Comparison of ENCODE assay signal across 8 cellular contexts in genomic region chr2:11753886-11754704, GRCh38. TPM values are rescaled to one million over a fixed set of nuclear protein-coding genes. Genes with fewer than 3 reads are reported as not detected.
DNase-seq lines count a peak whose midpoint lies in the region; ATAC-seq, FAIRE-seq and TF ChIP-seq lines count a peak whose summit lies in the region.

No MANE protein-coding gene starts in this region.

- no peak for FAIRE-seq in astrocyte (lab: Jason Lieb, UNC)

- H3K36me3 ChIP-seq in IMR-90 (ENCODE audit: control insufficient read depth, insufficient read depth, low read length) (no peaks in the 10 kb centered on the region; the same call in 1 of the 2 replicates), astrocyte (ENCODE audit: insufficient read depth, low read length) (no peaks in the 10 kb centered on the region), lower lobe of right lung (no peaks in the 10 kb centered on the region)

- ATAC-seq in GM21423 (IDR thresholded peaks at IDR 0.05; ENCODE audit: unreplicated experiment): peak; percentile 28
- ATAC-seq in IMR-90 (ENCODE audit: low read depth): peak; percentile 75
- ATAC-seq in T-helper 17 cell: peak; percentile 60
- ATAC-seq in lower lobe of right lung: peak; percentile 57 to 68

- H3K27ac ChIP-seq in IMR-90 (ENCODE audit: insufficient read depth, low read length) (no peak overlapping the region), astrocyte (ENCODE audit: low read depth, low read length) (no peak overlapping the region), lower lobe of right lung (peak overlapping the region; percentile 77)

- H3K9me3 Mint-ChIP-seq in astrocyte (ENCODE audit: unreplicated experiment): peaks cover 2% of the 10 kb centered on the region

- no peak for TF ChIP-seq CTCF in IMR-90 (conservative IDR thresholded peaks at IDR 0.05; ENCODE audit: low read depth, low read length)
- no peak for TF ChIP-seq CTCF in astrocyte (IDR thresholded peaks at IDR 0.05; ENCODE audit: insufficient read depth, low read depth, low read length)
- no peak for TF ChIP-seq CTCF in lower lobe of right lung (IDR thresholded peaks at IDR 0.05)

- H2BK120ac ChIP-seq in IMR-90 (ENCODE audit: low read depth, low read length): no peak overlapping the region

- peak overlapping the region; percentile 27; the same call in 1 of the 2 replicates for H3K4ac ChIP-seq in IMR-90 (ENCODE audit: low read depth, low read length)

- H3K4me3 ChIP-seq in IMR-90 (ENCODE audit: insufficient read depth, low read depth, low read length) (no peak overlapping the region), astrocyte (ENCODE audit: insufficient read depth, low read depth, low read length) (no peak overlapping the region), lower lobe of right lung (peak overlapping the region; percentile 18)

- H2AFZ ChIP-seq in IMR-90 (replicated peaks; ENCODE audit: low read length, poor library complexity): no peak overlapping the region
- H2AFZ ChIP-seq in astrocyte (ENCODE audit: low read depth, low read length): no peak overlapping the region

- BruUV-seq in IMR-90 (replicated peaks; lab: Mats Ljungman, UMichigan): no TSS peak

- H2AK9ac ChIP-seq in IMR-90 (replicated peaks; ENCODE audit: low read depth, low read length, poor library complexity): no peak overlapping the region

- CTCF ChIA-PET in IMR-90 (lab: Yijun Ruan, JAX): interaction anchor here (0.9 kb wide), 1 partner anchor 10 kb away, joined by 3 read pairs; no protein-coding TSS in a partner anchor

- H2BK15ac ChIP-seq in IMR-90 (ENCODE audit: low read depth, low read length): no peak overlapping the region

- H4K5ac ChIP-seq in IMR-90 (ENCODE audit: low read depth, low read length): no peak overlapping the region

- H3K14ac ChIP-seq in IMR-90 (replicated peaks; ENCODE audit: low read depth, low read length): peak overlapping the region; percentile 55

- TF ChIP-seq POLR2A in IMR-90 (IDR thresholded peaks at IDR 0.05; ENCODE audit: low read depth, low read length): no peak

- peaks cover 84% of the 10 kb centered on the region for H3K79me2 ChIP-seq in astrocyte (ENCODE audit: insufficient read depth, low read length)

- H3K27me3 ChIP-seq in IMR-90 (ENCODE audit: control insufficient read depth, insufficient read depth, low read length) (no peaks in the 10 kb centered on the region), astrocyte (ENCODE audit: insufficient read depth, low read length) (no peaks in the 10 kb centered on the region), lower lobe of right lung (ENCODE audit: low read depth) (no peaks in the 10 kb centered on the region)

- H3K27me3 Mint-ChIP-seq in T-helper 17 cell (no peaks in the 10 kb centered on the region), astrocyte (ENCODE audit: low read depth, unreplicated experiment) (no peaks in the 10 kb centered on the region)

- H3K56ac ChIP-seq in IMR-90 (ENCODE audit: extremely low read depth, insufficient read depth, low read length): no peak overlapping the region

- H3K23ac ChIP-seq in IMR-90 (ENCODE audit: low read depth, low read length): peak overlapping the region; percentile 72; the same call in 1 of the 2 replicates

- H3K9ac ChIP-seq in IMR-90 (ENCODE audit: low read depth, low read length) (no peak overlapping the region), astrocyte (ENCODE audit: low read length) (no peak overlapping the region)

- H2BK20ac ChIP-seq in IMR-90 (ENCODE audit: low read depth, low read length): no peak overlapping the region

- peaks cover 30 to 59% of the 10 kb centered on the region in 2 experiments for H3K79me1 ChIP-seq in IMR-90 (ENCODE audit: low read depth in 1 of 2, low read length in 2 of 2)

- peaks cover 15% of the 10 kb centered on the region for H3K9me1 ChIP-seq in IMR-90 (ENCODE audit: insufficient read depth, low read length)

- DNase-seq in DMS53 (lab: John Stamatoyannopoulos, UW): peak; percentile 90
- DNase-seq in IMR-90: peak; percentile 61
- DNase-seq in T-helper 17 cell: peak in 1 of 3 donors; percentile 58
- peak; percentile 67 for DNase-seq in astrocyte (ENCODE audit: low read depth)
- DNase-seq in lower lobe of right lung: no peak
- peak; percentile 74 for DNase-seq in stimulated activated naive CD4-positive, alpha-beta T cell treated with Interleukin-2 at 50 U/mL for 16 hours (lab: John Stamatoyannopoulos, UW)
- DNase-seq in foreskin melanocyte: no peak

- WGBS in IMR-90 (ENCODE audit: extremely low coverage in 2 of 2, insufficient read length in 1 of 2), 2 experiments: 45% methylated on average over 6 of the region's 15 CpGs; no CpG with 5 or more reads in 1 of the 2 experiments

- POLR2A ChIA-PET in IMR-90 (lab: Charles Lee; ENCODE audit: unreplicated experiment): no interaction called here

- H3K4me1 ChIP-seq in IMR-90 (ENCODE audit: control insufficient read depth, insufficient read depth, low read length) (peaks cover 13% of the 10 kb centered on the region), astrocyte (ENCODE audit: insufficient read depth, low read length) (peaks cover 29% of the 10 kb centered on the region), lower lobe of right lung (peaks cover 48% of the 10 kb centered on the region)

- no peak overlapping the region for H2BK5ac ChIP-seq in IMR-90 (ENCODE audit: low read depth, low read length, poor library complexity, severe bottlenecking)

- H3K4me1 Mint-ChIP-seq in T-helper 17 cell: peaks cover 59% of the 10 kb centered on the region
- peaks cover 32% of the 10 kb centered on the region for H3K4me1 Mint-ChIP-seq in astrocyte (ENCODE audit: low read depth, unreplicated experiment)

- H3K4me3 Mint-ChIP-seq in T-helper 17 cell (peak overlapping the region; percentile 83), astrocyte (ENCODE audit: unreplicated experiment) (peak overlapping the region; percentile 47)

- H2AK5ac ChIP-seq in IMR-90 (ENCODE audit: low read depth, low read length): peak overlapping the region; percentile 65; the same call in 1 of the 2 replicates

- H3K36me3 Mint-ChIP-seq in T-helper 17 cell (ENCODE audit: low read depth): no peaks in the 10 kb centered on the region
- H3K36me3 Mint-ChIP-seq in astrocyte (ENCODE audit: low read depth, unreplicated experiment): peaks cover 5% of the 10 kb centered on the region

- peak overlapping the region; percentile 0 for H3K4me2 ChIP-seq in IMR-90 (ENCODE audit: low read depth, low read length)
- H3K4me2 ChIP-seq in astrocyte (ENCODE audit: low read length): peak overlapping the region; percentile 44

- dilution Hi-C loops in IMR-90 (cut with HindIII; ENCODE audit: low sequenced_read_pairs, unreplicated experiment): no loop called here

- intact Hi-C loops in IMR-90 (cut with micrococcal nuclease): no loop called here
- intact Hi-C loops in lower lobe of right lung (cut with DNase I): no loop called here

- H4K20me1 ChIP-seq in IMR-90 (ENCODE audit: insufficient read depth, low read length) (peaks cover 38% of the 10 kb centered on the region), astrocyte (ENCODE audit: insufficient read depth, low read length) (peaks cover 85% of the 10 kb centered on the region)

- no peaks in the 10 kb centered on the region for H3K9me3 ChIP-seq in IMR-90 (ENCODE audit: control insufficient read depth, insufficient read depth, low read length)
- no peaks in the 10 kb centered on the region for H3K9me3 ChIP-seq in T-helper 17 cell (ENCODE audit: control insufficient read depth, low read length, poor library complexity, severe bottlenecking)
- H3K9me3 ChIP-seq in astrocyte (ENCODE audit: insufficient read depth, low read depth, low read length): no peaks in the 10 kb centered on the region
- H3K9me3 ChIP-seq in lower lobe of right lung: no peaks in the 10 kb centered on the region

- TF ChIP-seq RAD21 in IMR-90 (IDR thresholded peaks at IDR 0.05; ENCODE audit: low read length): no peak

- H4K8ac ChIP-seq in IMR-90 (ENCODE audit: low read depth in 2 of 2, low read length in 2 of 2): no peak overlapping the region

- H3K27ac Mint-ChIP-seq in T-helper 17 cell: peak overlapping the region; percentile 95
- no peak overlapping the region for H3K27ac Mint-ChIP-seq in astrocyte (ENCODE audit: unreplicated experiment)

- in situ Hi-C loops in IMR-90 (cut with MboI; ENCODE audit: low sequenced_read_pairs): loop anchor here (25.0 kb wide), 1 partner anchor 617 kb away; a partner anchor contains a TSS

- H3K18ac ChIP-seq in IMR-90 (ENCODE audit: low read depth, low read length): no peak overlapping the region

- H4K91ac ChIP-seq in IMR-90 (ENCODE audit: insufficient read depth, low read depth, low read length): no peak overlapping the region

TF ChIP-seq in IMR-90, 13 proteins besides CTCF, POLR2A, EP300 and RAD21:
- TF ChIP-seq RCOR1 (IDR thresholded peaks at IDR 0.05; ENCODE audit: insufficient replicate concordance, low read length) (peak; percentile 97), BHLHE40 (IDR thresholded peaks at IDR 0.05; ENCODE audit: low read depth, low read length) (0 out of 2 replicates have a peak, but pooled peaks have one; percentile 37), ELK1 (IDR thresholded peaks at IDR 0.05; ENCODE audit: borderline replicate concordance, low read depth, low read length) (no peak), NFE2L2 (IDR thresholded peaks at IDR 0.05; ENCODE audit: low read depth, low read length) (no peak), CEBPB (IDR thresholded peaks at IDR 0.05; ENCODE audit: low read depth, low read length) (no peak), FOS (IDR thresholded peaks at IDR 0.05; ENCODE audit: low read depth, low read length) (0 out of 2 replicates have a peak, but pooled peaks have one; percentile 10), MAFK (IDR thresholded peaks at IDR 0.05; ENCODE audit: low read depth, low read length) (no peak), RFX5 (IDR thresholded peaks at IDR 0.05; ENCODE audit: low read depth, low read length) (no peak), SMC3 (IDR thresholded peaks at IDR 0.05; ENCODE audit: low read depth, low read length) (no peak)
TF ChIP-seq in IMR-90: peak in this region for 3.

RNA-seq across cellular contexts. Expression of gene LPIN1, which starts 7.7 kb away (rescaled TPM):
- total RNA-seq in IMR-90 (2012; rRNA removed) (21.3 and 21.7 TPM in 2 replicates), T-helper 17 cell (10 to 100 TPM; 86.7 to 99.8 TPM), astrocyte (16.1 and 23.4 TPM in 2 replicates), lower lobe of right lung (52.7 TPM)
- 24.4 and 25.1 TPM in 2 replicates for polyA plus RNA-seq in IMR-90 (2012; rRNA removed)
- 10.6 and 12.6 TPM in 2 replicates for polyA plus RNA-seq in IMR-90 (2012; cell fraction: cytosol; rRNA removed)
- 32.0 and 74.8 TPM in 2 replicates for polyA plus RNA-seq in IMR-90 (2012; cell fraction: nucleus; rRNA removed; ENCODE audit: low replicate concordance)

Comparison
In these comparisons a context has a peak if more than half of its experiments do, and no peak if none do; other contexts are left out.
1. DNase-seq: peak in DMS53 (single experiment), IMR-90 (single experiment), astrocyte (single experiment) and stimulated activated naive CD4-positive, alpha-beta T cell treated with Interleukin-2 at 50 U/mL for 16 hours (single experiment); none in lower lobe of right lung (single experiment) and foreskin melanocyte (single experiment).
2. Peak in every context shown above with its lines, with median percentiles within 50 percentile points of each other: ATAC-seq.